11 cellular contexts compared by ENCODE assay signal in the genomic region with DNA sequence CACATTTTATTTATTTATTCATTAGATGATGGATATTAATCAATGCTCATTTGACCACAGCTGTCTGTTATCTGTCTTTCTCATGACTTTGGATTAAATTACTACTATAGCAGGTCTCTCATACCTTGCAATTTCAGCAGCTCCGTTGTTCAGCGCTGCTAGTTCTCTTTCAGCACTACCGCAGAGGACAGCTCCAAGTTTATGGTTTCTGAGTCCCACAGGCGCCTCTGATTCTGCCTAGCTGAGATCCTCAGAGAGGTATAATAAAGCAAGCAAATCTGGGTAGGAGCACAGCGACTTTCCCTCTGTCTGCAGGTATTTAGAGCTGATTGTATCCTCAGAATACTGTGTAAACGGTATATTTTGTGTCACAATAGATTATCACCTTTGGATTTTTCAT.
A peak's percentile ranks its signal among the peaks of the same experiment; 100 is the strongest.
DNase-seq lines count a peak whose midpoint lies in the region; TF ChIP-seq lines count a peak whose summit lies in the region.
"Had no signal": no experiment of that assay in that cellular context is flagged by ENCODE, and none has a peak within 500 bp of the region (broad histone marks: within the 10 kb centered on the region; RNA-seq: fewer than 3 reads in every experiment).

No MANE protein-coding gene starts in this region.

- no peak overlapping the region for H3K4me3 Mint-ChIP-seq in nephron progenitor cell
- H3K4me3 Mint-ChIP-seq: activated naive CD4-positive, alpha-beta T cell treated with anti-CD3 and anti-CD28 coated beads, Interleukin-2, amount 50 U/mL, for 24 hours had no signal

- H3K4me3 ChIP-seq in astrocyte of the spinal cord (ENCODE audit: low read depth, low read length): no peak overlapping the region
- H3K4me3 ChIP-seq: tibial nerve had no signal

- no peak for TF ChIP-seq CTCF in astrocyte of the spinal cord (IDR thresholded peaks at IDR 0.05; ENCODE audit: low read depth, low read length)
- TF ChIP-seq CTCF in nephron progenitor cell (IDR thresholded peaks at IDR 0.05): no peak

- H3K36me3 Mint-ChIP-seq in nephron progenitor cell (ENCODE audit: low read depth): no peaks in the 10 kb centered on the region
- H3K36me3 Mint-ChIP-seq: activated naive CD4-positive, alpha-beta T cell treated with anti-CD3 and anti-CD28 coated beads, Interleukin-2, amount 50 U/mL, for 24 hours had no signal

- no peaks in the 10 kb centered on the region for H3K9me3 Mint-ChIP-seq in nephron progenitor cell
- H3K9me3 Mint-ChIP-seq: activated naive CD4-positive, alpha-beta T cell treated with anti-CD3 and anti-CD28 coated beads, Interleukin-2, amount 50 U/mL, for 24 hours had no signal

- DNase-seq in DMS53 (lab: John Stamatoyannopoulos, UW) (peak; percentile 0), DMS53 treated with DMSO at 0.1 percent for 48 hours (lab: John Stamatoyannopoulos, UW; ENCODE audit: unreplicated experiment) (no peak), M059J (ENCODE audit: low read depth) (peak; percentile 2), astrocyte of the spinal cord (ENCODE audit: low read depth, low spot score) (peak; percentile 0), nephron progenitor cell (peak; percentile 77), occipital lobe (lab: John Stamatoyannopoulos, UW) (no peak), NCI-H2196 (lab: John Stamatoyannopoulos, UW; ENCODE audit: unreplicated experiment) (no peak)
- no peak for DNase-seq in stimulated activated naive CD4-positive, alpha-beta T cell (lab: John Stamatoyannopoulos, UW)
- DNase-seq: WERI-Rb-1 had no signal

- H3K27me3 Mint-ChIP-seq in nephron progenitor cell (ENCODE audit: low read depth, poor library complexity): no peaks in the 10 kb centered on the region

- H3K27ac Mint-ChIP-seq in nephron progenitor cell: no peak overlapping the region
- H3K27ac Mint-ChIP-seq: activated naive CD4-positive, alpha-beta T cell treated with anti-CD3 and anti-CD28 coated beads, Interleukin-2, amount 50 U/mL, for 24 hours had no signal

- in situ Hi-C loops in astrocyte of the spinal cord (cut with HindIII; ENCODE audit: low sequenced_read_pairs): no loop called here

- H3K4me1 Mint-ChIP-seq in nephron progenitor cell: no peaks in the 10 kb centered on the region
- H3K4me1 Mint-ChIP-seq: activated naive CD4-positive, alpha-beta T cell treated with anti-CD3 and anti-CD28 coated beads, Interleukin-2, amount 50 U/mL, for 24 hours had no signal

Comparison
In these comparisons a context has a peak if more than half of its experiments do, and no peak if none do; other contexts are left out.
1. DNase-seq: peak in DMS53 (single experiment), M059J (single experiment), astrocyte of the spinal cord (single experiment) and nephron progenitor cell (single experiment); none in DMS53 treated with DMSO at 0.1 percent for 48 hours (single experiment), occipital lobe (single experiment), NCI-H2196 (single experiment) and stimulated activated naive CD4-positive, alpha-beta T cell (0 of 6).